In genomic region chr5:25568989-25569625, GRCh38 we compare ENCODE assay signal across 11 cellular contexts.
DNase-seq lines count a peak whose midpoint lies in the region; ATAC-seq and TF ChIP-seq lines count a peak whose summit lies in the region.
"Had no signal": no experiment of that assay in that cellular context is flagged by ENCODE, and none has a peak within 500 bp of the region (broad histone marks: within the 10 kb centered on the region; RNA-seq: fewer than 3 reads in every experiment).

No MANE protein-coding gene starts in this region.

- H3K27me3 ChIP-seq in naive thymus-derived CD4-positive, alpha-beta T cell (ENCODE audit: control insufficient read depth in 2 of 2, insufficient read depth in 2 of 2, low read length in 2 of 2): no peaks in the 10 kb centered on the region
- no peaks in the 10 kb centered on the region for H3K27me3 ChIP-seq in upper lobe of left lung
- H3K27me3 ChIP-seq: heart right ventricle had no signal

- ATAC-seq in activated T-cell treated with anti-CD3 and anti-CD28 coated beads, Interleukin-2, amount 50 U/mL, for 72 hours (replicated peaks in 1 of 2): no peak
- no peak for ATAC-seq in naive thymus-derived CD4-positive, alpha-beta T cell
- ATAC-seq in upper lobe of left lung (ENCODE audit: low FRiP score in 2 of 2): no peak
- ATAC-seq: heart right ventricle had no signal

- no peaks in the 10 kb centered on the region for H3K36me3 ChIP-seq in naive thymus-derived CD4-positive, alpha-beta T cell (ENCODE audit: control insufficient read depth in 2 of 3, insufficient read depth in 3 of 3, low read length in 3 of 3)
- H3K36me3 ChIP-seq in upper lobe of left lung: no peaks in the 10 kb centered on the region
- H3K36me3 ChIP-seq: heart right ventricle had no signal

- H3K9me3 ChIP-seq in naive thymus-derived CD4-positive, alpha-beta T cell (ENCODE audit: control insufficient read depth in 2 of 3, low read length in 3 of 3): no peaks in the 10 kb centered on the region
- H3K9me3 ChIP-seq in upper lobe of left lung: no peaks in the 10 kb centered on the region

- POLR2A ChIA-PET in naive thymus-derived CD4-positive, alpha-beta T cell (lab: Charles Lee): interaction anchor here (0.6 kb wide), 1 partner anchor 731 kb away, joined by 3 read pairs; no protein-coding TSS in a partner anchor

- intact Hi-C loops in naive thymus-derived CD4-positive, alpha-beta T cell (cut with micrococcal nuclease): no loop called here

- no peak for TF ChIP-seq EP300 in upper lobe of left lung (IDR thresholded peaks at IDR 0.05)

- TF ChIP-seq CTCF in upper lobe of left lung (IDR thresholded peaks at IDR 0.05): no peak

- H3K4me1 ChIP-seq in naive thymus-derived CD4-positive, alpha-beta T cell (ENCODE audit: control insufficient read depth in 2 of 2, insufficient read depth in 2 of 2, low read length in 2 of 2): no peaks in the 10 kb centered on the region
- H3K4me1 ChIP-seq in upper lobe of left lung: no peaks in the 10 kb centered on the region
- H3K4me1 ChIP-seq: heart right ventricle had no signal

- peak overlapping the region; percentile 20 for H3K27ac Mint-ChIP-seq in activated T-cell treated with anti-CD3 and anti-CD28 coated beads, Interleukin-2, amount 50 U/mL, for 72 hours
- peak overlapping the region; percentile 20 for H3K27ac Mint-ChIP-seq in T-helper 2 cell treated with Interferon-gamma antibody and Interleukin-4, amounts not matched to agents 5 μg/mL and 100 μg/mL, for 36 hours
- H3K27ac Mint-ChIP-seq in naive thymus-derived CD4-positive, alpha-beta T cell: peak overlapping the region in 1 of 9 donors; percentile 75
- H3K27ac Mint-ChIP-seq: activated naive CD4-positive, alpha-beta T cell treated with anti-CD3 and anti-CD28 coated beads, Interleukin-2, amount 50 U/mL, for 24 hours had no signal

- peak overlapping the region; percentile 6 for H3K4me3 ChIP-seq in naive thymus-derived CD4-positive, alpha-beta T cell (ENCODE audit: low read length)
- no peak overlapping the region for H3K4me3 ChIP-seq in upper lobe of left lung
- H3K4me3 ChIP-seq: heart right ventricle had no signal

- no peaks in the 10 kb centered on the region for H3K27me3 Mint-ChIP-seq in activated T-cell treated with anti-CD3 and anti-CD28 coated beads, Interleukin-2, amount 50 U/mL, for 72 hours (ENCODE audit: low read depth)
- H3K27me3 Mint-ChIP-seq in T-helper 2 cell treated with Interferon-gamma antibody and Interleukin-4, amounts not matched to agents 5 μg/mL and 100 μg/mL, for 36 hours (ENCODE audit: low read depth): no peaks in the 10 kb centered on the region
- no peaks in the 10 kb centered on the region for H3K27me3 Mint-ChIP-seq in naive thymus-derived CD4-positive, alpha-beta T cell
- H3K27me3 Mint-ChIP-seq: activated naive CD4-positive, alpha-beta T cell treated with anti-CD3 and anti-CD28 coated beads, Interleukin-2, amount 50 U/mL, for 24 hours had no signal

- no peak for DNase-seq in activated T-cell treated with anti-CD3 and anti-CD28 coated beads, Interleukin-2, amount 50 U/mL, for 72 hours
- DNase-seq in activated T-cell treated with anti-CD3 and anti-CD28 coated beads, Interleukin-2, amount 50 U/mL, for 48 hours: no peak
- DNase-seq in KBM-7 (peak; percentile 43), COLO829 (ENCODE audit: low spot score) (no peak), upper lobe of left lung (no peak), DMS153 treated with DMSO at 0.1 percent for 48 hours (lab: John Stamatoyannopoulos, UW; ENCODE audit: unreplicated experiment) (no peak)
- no peak for DNase-seq in T-helper 2 cell treated with Interferon-gamma antibody and Interleukin-4, amounts not matched to agents 5 μg/mL and 100 μg/mL, for 36 hours (ENCODE audit: low spot score)
- DNase-seq in naive thymus-derived CD4-positive, alpha-beta T cell: peak in 1 of 9 donors; percentile 1
- DNase-seq: heart right ventricle, NCI-H1048 had no signal

- 89 to 91% methylated on average over 17 of the region's 17 CpGs for WGBS in upper lobe of left lung, 2 donors

- peaks cover 6 to 7% of the 10 kb centered on the region in 2 donors for H3K9me3 Mint-ChIP-seq in activated T-cell treated with anti-CD3 and anti-CD28 coated beads, Interleukin-2, amount 50 U/mL, for 72 hours
- peaks cover 39% of the 10 kb centered on the region for H3K9me3 Mint-ChIP-seq in T-helper 2 cell treated with Interferon-gamma antibody and Interleukin-4, amounts not matched to agents 5 μg/mL and 100 μg/mL, for 36 hours
- H3K9me3 Mint-ChIP-seq in naive thymus-derived CD4-positive, alpha-beta T cell: peaks cover 0 to 26% (median 8%) of the 10 kb centered on the region in 11 donors
- H3K9me3 Mint-ChIP-seq: activated naive CD4-positive, alpha-beta T cell treated with anti-CD3 and anti-CD28 coated beads, Interleukin-2, amount 50 U/mL, for 24 hours had no signal

- no peaks in the 10 kb centered on the region for H3K4me1 Mint-ChIP-seq in activated T-cell treated with anti-CD3 and anti-CD28 coated beads, Interleukin-2, amount 50 U/mL, for 72 hours (ENCODE audit: low read depth)
- peaks cover 2% of the 10 kb centered on the region for H3K4me1 Mint-ChIP-seq in T-helper 2 cell treated with Interferon-gamma antibody and Interleukin-4, amounts not matched to agents 5 μg/mL and 100 μg/mL, for 36 hours (ENCODE audit: low read depth)
- H3K4me1 Mint-ChIP-seq in naive thymus-derived CD4-positive, alpha-beta T cell: peaks cover 0 to 5% (median 0%) of the 10 kb centered on the region in 7 donors
- H3K4me1 Mint-ChIP-seq: activated naive CD4-positive, alpha-beta T cell treated with anti-CD3 and anti-CD28 coated beads, Interleukin-2, amount 50 U/mL, for 24 hours had no signal

- in situ Hi-C loops in KBM-7 (cut with MboI; ENCODE audit: low pct_unique_long_range_greater_than_20kb, low sequenced_read_pairs): no loop called here

- no peak overlapping the region for H3K27ac ChIP-seq in naive thymus-derived CD4-positive, alpha-beta T cell (ENCODE audit: low read depth, low read length)
- no peak overlapping the region for H3K27ac ChIP-seq in upper lobe of left lung
- H3K27ac ChIP-seq: heart right ventricle had no signal

- no peaks in the 10 kb centered on the region for H3K36me3 Mint-ChIP-seq in activated T-cell treated with anti-CD3 and anti-CD28 coated beads, Interleukin-2, amount 50 U/mL, for 72 hours (ENCODE audit: insufficient read depth in 2 of 2)
- H3K36me3 Mint-ChIP-seq in T-helper 2 cell treated with Interferon-gamma antibody and Interleukin-4, amounts not matched to agents 5 μg/mL and 100 μg/mL, for 36 hours (ENCODE audit: low read depth): no peaks in the 10 kb centered on the region
- H3K36me3 Mint-ChIP-seq in naive thymus-derived CD4-positive, alpha-beta T cell: no peaks in the 10 kb centered on the region
- H3K36me3 Mint-ChIP-seq: activated naive CD4-positive, alpha-beta T cell treated with anti-CD3 and anti-CD28 coated beads, Interleukin-2, amount 50 U/mL, for 24 hours had no signal

- no peak for TF ChIP-seq POLR2A in upper lobe of left lung (IDR thresholded peaks at IDR 0.05)

- H3K4me3 Mint-ChIP-seq in activated T-cell treated with anti-CD3 and anti-CD28 coated beads, Interleukin-2, amount 50 U/mL, for 72 hours: no peak overlapping the region
- no peak overlapping the region for H3K4me3 Mint-ChIP-seq in T-helper 2 cell treated with Interferon-gamma antibody and Interleukin-4, amounts not matched to agents 5 μg/mL and 100 μg/mL, for 36 hours
- H3K4me3 Mint-ChIP-seq in naive thymus-derived CD4-positive, alpha-beta T cell: peak overlapping the region in 3 of 10 donors; percentile 31 to 66 (median 60)
- H3K4me3 Mint-ChIP-seq: activated naive CD4-positive, alpha-beta T cell treated with anti-CD3 and anti-CD28 coated beads, Interleukin-2, amount 50 U/mL, for 24 hours had no signal

- CTCF ChIA-PET in naive thymus-derived CD4-positive, alpha-beta T cell (lab: Charles Lee): no interaction called here
